8 cellular contexts compared by ENCODE assay signal in genomic region chr11:87097582-87097981, GRCh38. TPM values are rescaled to one million over a fixed set of nuclear protein-coding genes. Genes with fewer than 3 reads are reported as not detected.
DNase-seq lines count a peak whose midpoint lies in the region; ATAC-seq and TF ChIP-seq lines count a peak whose summit lies in the region.

No MANE protein-coding gene starts in this region.

- H3K9me3 Mint-ChIP-seq in activated CD4-positive, alpha-beta T cell treated with anti-CD3 and anti-CD28 coated beads, Interleukin-2, amount 10 ng/mL, durations not matched to agents 24 days and 14 days = no peaks in the 10 kb centered on the region
- peaks cover 4% of the 10 kb centered on the region for H3K9me3 Mint-ChIP-seq in osteocyte (ENCODE audit: unreplicated experiment)

- no peak overlapping the region for H3K27ac Mint-ChIP-seq in activated CD4-positive, alpha-beta T cell treated with anti-CD3 and anti-CD28 coated beads, Interleukin-2, amount 10 ng/mL, durations not matched to agents 24 days and 14 days
- H3K27ac Mint-ChIP-seq in osteocyte (ENCODE audit: unreplicated experiment) = no peak overlapping the region

- H3K36me3 Mint-ChIP-seq in activated CD4-positive, alpha-beta T cell treated with anti-CD3 and anti-CD28 coated beads, Interleukin-2, amount 10 ng/mL, durations not matched to agents 24 days and 14 days (ENCODE audit: low read depth) = peaks cover 22% of the 10 kb centered on the region
- H3K36me3 Mint-ChIP-seq in osteocyte (ENCODE audit: unreplicated experiment) = peaks cover 26% of the 10 kb centered on the region

- in situ Hi-C loops in ACHN (cut with HindIII; ENCODE audit: low pct_ligation_motif_present, low pct_unique_long_range_greater_than_20kb, low sequenced_read_pairs) = no loop called here

- intact Hi-C loops in activated CD4-positive, alpha-beta T cell treated with anti-CD3 and anti-CD28 coated beads, Interleukin-2, amount 10 ng/mL, durations not matched to agents 24 days and 14 days (cut with micrococcal nuclease) = loop anchor here (2.0 kb wide), 1 partner anchor 15 kb away; no protein-coding TSS in a partner anchor

- H3K4me3 Mint-ChIP-seq in activated CD4-positive, alpha-beta T cell treated with anti-CD3 and anti-CD28 coated beads, Interleukin-2, amount 10 ng/mL, durations not matched to agents 24 days and 14 days = no peak overlapping the region
- no peak overlapping the region for H3K4me3 Mint-ChIP-seq in osteocyte (ENCODE audit: unreplicated experiment)

- no peaks in the 10 kb centered on the region for H3K27me3 Mint-ChIP-seq in activated CD4-positive, alpha-beta T cell treated with anti-CD3 and anti-CD28 coated beads, Interleukin-2, amount 10 ng/mL, durations not matched to agents 24 days and 14 days
- H3K27me3 Mint-ChIP-seq in osteocyte (ENCODE audit: unreplicated experiment) = no peaks in the 10 kb centered on the region

- ATAC-seq in HG02610 (IDR thresholded peaks at IDR 0.05; ENCODE audit: unreplicated experiment) = peak; percentile 97

- H3K4me1 Mint-ChIP-seq in activated CD4-positive, alpha-beta T cell treated with anti-CD3 and anti-CD28 coated beads, Interleukin-2, amount 10 ng/mL, durations not matched to agents 24 days and 14 days = peaks cover 6% of the 10 kb centered on the region
- H3K4me1 Mint-ChIP-seq in osteocyte (ENCODE audit: unreplicated experiment) = no peaks in the 10 kb centered on the region

- TF ChIP-seq CTCF in GM10266 (IDR thresholded peaks at IDR 0.05; ENCODE audit: control insufficient read depth, insufficient read depth, low read depth, missing control alignments) = peak; percentile 47
- peak; percentile 56 for TF ChIP-seq CTCF in osteocyte (IDR thresholded peaks at IDR 0.05)

- DNase-seq in ACHN = peak; percentile 68
- peak; percentile 11 for DNase-seq in GM10266 (ENCODE audit: extremely low spot score)
- peak; percentile 6 for DNase-seq in NCI-H1105 (lab: John Stamatoyannopoulos, UW)
- DNase-seq in activated CD4-positive, alpha-beta T cell treated with anti-CD3 and anti-CD28 coated beads, Interleukin-2, amount 10 ng/mL, durations not matched to agents 24 days and 14 days = peak; percentile 82
- peak; percentile 9 for DNase-seq in fibroblast of the conjunctiva (ENCODE audit: low read depth)
- DNase-seq in osteocyte (ENCODE audit: extremely low spot score, unreplicated experiment) = no peak
- no peak for DNase-seq in NCI-H446 treated with DMSO at 0.1 percent for 48 hours (lab: John Stamatoyannopoulos, UW)

RNA-seq across cellular contexts. Expression of gene TMEM135, which starts 59.8 kb away (rescaled TPM):
- 26.2 and 28.6 TPM in 2 replicates for total RNA-seq in activated CD4-positive, alpha-beta T cell treated with anti-CD3 and anti-CD28 coated beads, Interleukin-2, amount 10 ng/mL, durations not matched to agents 24 days and 14 days
- 24.7 and 28.3 TPM in 2 replicates for total RNA-seq in osteocyte

Comparison
In these comparisons a context has a peak if more than half of its experiments do, and no peak if none do; other contexts are left out.
1. DNase-seq: peak in ACHN (single experiment), GM10266 (single experiment), NCI-H1105 (single experiment), activated CD4-positive, alpha-beta T cell treated with anti-CD3 and anti-CD28 coated beads, Interleukin-2, amount 10 ng/mL, durations not matched to agents 24 days and 14 days (single experiment) and fibroblast of the conjunctiva (single experiment); none in osteocyte (single experiment) and NCI-H446 treated with DMSO at 0.1 percent for 48 hours (single experiment).